1 cellular context compared by ENCODE assay signal in genomic region chr11:102451693-102452460, GRCh38.
TF ChIP-seq lines count a peak whose summit lies in the region.

No MANE protein-coding gene starts in this region.

TF ChIP-seq in GM12878, 131 proteins besides CTCF, POLR2A, EP300 and RAD21 (continued from another document and continues in another):
- TF ChIP-seq MEF2A (IDR thresholded peaks at IDR 0.05; ENCODE audit: insufficient read depth, low read depth, low read length) (no peak), SREBF2 (IDR thresholded peaks at IDR 0.05; ENCODE audit: low read length) (no peak), PAX5 (IDR thresholded peaks at IDR 0.05; ENCODE audit: borderline replicate concordance, low read depth, low read length) (no peak), CBX5 (IDR thresholded peaks at IDR 0.05; ENCODE audit: low read depth) (no peak), RCOR1 (conservative IDR thresholded peaks at IDR 0.05; ENCODE audit: low read depth, low read length) (peak; percentile 77; the same call in 1 of the 2 replicates), FOS (IDR thresholded peaks at IDR 0.05; ENCODE audit: borderline replicate concordance, extremely low read depth, insufficient read length) (no peak), GABPA (IDR thresholded peaks at IDR 0.05; ENCODE audit: low read depth) (no peak), EGR1 (IDR thresholded peaks at IDR 0.05; ENCODE audit: borderline replicate concordance in 1 of 2, low read depth in 2 of 2, low read length in 2 of 2) (peak in 1 of 2 experiments; percentile 40; a peak in 1 of 3 replicates), IKZF1 (conservative IDR thresholded peaks at IDR 0.05) (peak; percentile 39; the same call in 1 of the 2 replicates), GATAD2B (conservative IDR thresholded peaks at IDR 0.05; ENCODE audit: low read depth) (no peak), NFYA (IDR thresholded peaks at IDR 0.05; ENCODE audit: borderline replicate concordance, low read depth, low read length) (no peak), TCF7 (IDR thresholded peaks at IDR 0.05; ENCODE audit: borderline replicate concordance) (no peak), ETV6 (conservative IDR thresholded peaks at IDR 0.05 in 1 of 2, IDR thresholded peaks at IDR 0.05 in 1 of 2; ENCODE audit: borderline replicate concordance in 1 of 2, low read depth in 1 of 2) (peak in 1 of 2 experiments; percentile 52; a peak in 1 of 4 replicates), CHD2 (IDR thresholded peaks at IDR 0.05; ENCODE audit: borderline replicate concordance, low read depth, low read length) (peak; percentile 57; the same call in 1 of the 2 replicates), TARDBP (IDR thresholded peaks at IDR 0.05; ENCODE audit: borderline replicate concordance) (no peak), RFX5 (IDR thresholded peaks at IDR 0.05; ENCODE audit: low read depth, low read length) (no peak), JUNB (IDR thresholded peaks at IDR 0.05) (no peak), ZNF622 (IDR thresholded peaks at IDR 0.05) (no peak), CBFB (IDR thresholded peaks at IDR 0.05; ENCODE audit: low read depth) (no peak), STAT1 (conservative IDR thresholded peaks at IDR 0.05) (no peak), CBX3 (IDR thresholded peaks at IDR 0.05; ENCODE audit: borderline replicate concordance, low read depth) (no peak), SIX5 (IDR thresholded peaks at IDR 0.05; ENCODE audit: low read depth, low read length, severe bottlenecking) (no peak), SMAD5 (IDR thresholded peaks at IDR 0.05; ENCODE audit: low read depth) (no peak), BACH1 (IDR thresholded peaks at IDR 0.05; ENCODE audit: borderline replicate concordance) (0 out of 2 replicates have a peak, but pooled peaks have one; percentile 40), MEF2B (IDR thresholded peaks at IDR 0.05; ENCODE audit: partially characterized antibody, poor library complexity, severe bottlenecking) (no peak), ZNF384 (IDR thresholded peaks at IDR 0.05; ENCODE audit: borderline replicate concordance, low read depth, low read length) (no peak), NKRF (conservative IDR thresholded peaks at IDR 0.05) (peak; percentile 65), ATF7 (IDR thresholded peaks at IDR 0.05; ENCODE audit: low read depth) (0 out of 2 replicates have a peak, but pooled peaks have one; percentile 12), CREB1 (IDR thresholded peaks at IDR 0.05; ENCODE audit: low read depth) (peak; percentile 59; the same call in 1 of the 2 replicates), TCF3 (IDR thresholded peaks at IDR 0.05; ENCODE audit: borderline replicate concordance, insufficient read depth, low read depth, low read length) (peak; percentile 93), JUND (IDR thresholded peaks at IDR 0.05; ENCODE audit: low read depth, low read length) (no peak), KLF5 (IDR thresholded peaks at IDR 0.05; ENCODE audit: partially characterized antibody) (no peak), ZBTB33 (IDR thresholded peaks at IDR 0.05) (no peak), SPI1 (IDR thresholded peaks at IDR 0.05; ENCODE audit: borderline replicate concordance, insufficient read depth, low read depth, low read length) (no peak), SMARCA5 (IDR thresholded peaks at IDR 0.05) (peak; percentile 26; the same call in 1 of the 2 replicates), IKZF2 (IDR thresholded peaks at IDR 0.05) (no peak), SREBF1 (IDR thresholded peaks at IDR 0.05; ENCODE audit: low read length) (no peak), RELA (IDR thresholded peaks at IDR 0.05; ENCODE audit: borderline replicate concordance, partially characterized antibody) (no peak), SP1 (IDR thresholded peaks at IDR 0.05; ENCODE audit: low read depth, low read length) (no peak), FOXK2 (IDR thresholded peaks at IDR 0.05) (no peak; the same call in 1 of the 2 replicates)
- TF ChIP-seq, protein P1, sequence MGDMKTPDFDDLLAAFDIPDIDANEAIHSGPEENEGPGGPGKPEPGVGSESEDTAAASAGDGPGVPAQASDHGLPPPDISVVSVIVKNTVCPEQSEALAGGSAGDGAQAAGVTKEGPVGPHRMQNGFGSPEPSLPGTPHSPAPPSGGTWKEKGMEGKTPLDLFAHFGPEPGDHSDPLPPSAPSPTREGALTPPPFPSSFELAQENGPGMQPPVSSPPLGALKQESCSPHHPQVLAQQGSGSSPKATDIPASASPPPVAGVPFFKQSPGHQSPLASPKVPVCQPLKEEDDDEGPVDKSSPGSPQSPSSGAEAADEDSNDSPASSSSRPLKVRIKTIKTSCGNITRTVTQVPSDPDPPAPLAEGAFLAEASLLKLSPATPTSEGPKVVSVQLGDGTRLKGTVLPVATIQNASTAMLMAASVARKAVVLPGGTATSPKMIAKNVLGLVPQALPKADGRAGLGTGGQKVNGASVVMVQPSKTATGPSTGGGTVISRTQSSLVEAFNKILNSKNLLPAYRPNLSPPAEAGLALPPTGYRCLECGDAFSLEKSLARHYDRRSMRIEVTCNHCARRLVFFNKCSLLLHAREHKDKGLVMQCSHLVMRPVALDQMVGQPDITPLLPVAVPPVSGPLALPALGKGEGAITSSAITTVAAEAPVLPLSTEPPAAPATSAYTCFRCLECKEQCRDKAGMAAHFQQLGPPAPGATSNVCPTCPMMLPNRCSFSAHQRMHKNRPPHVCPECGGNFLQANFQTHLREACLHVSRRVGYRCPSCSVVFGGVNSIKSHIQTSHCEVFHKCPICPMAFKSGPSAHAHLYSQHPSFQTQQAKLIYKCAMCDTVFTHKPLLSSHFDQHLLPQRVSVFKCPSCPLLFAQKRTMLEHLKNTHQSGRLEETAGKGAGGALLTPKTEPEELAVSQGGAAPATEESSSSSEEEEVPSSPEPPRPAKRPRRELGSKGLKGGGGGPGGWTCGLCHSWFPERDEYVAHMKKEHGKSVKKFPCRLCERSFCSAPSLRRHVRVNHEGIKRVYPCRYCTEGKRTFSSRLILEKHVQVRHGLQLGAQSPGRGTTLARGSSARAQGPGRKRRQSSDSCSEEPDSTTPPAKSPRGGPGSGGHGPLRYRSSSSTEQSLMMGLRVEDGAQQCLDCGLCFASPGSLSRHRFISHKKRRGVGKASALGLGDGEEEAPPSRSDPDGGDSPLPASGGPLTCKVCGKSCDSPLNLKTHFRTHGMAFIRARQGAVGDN (IDR thresholded peaks at IDR 0.05) = peak; percentile 26; the same call in 1 of the 2 replicates
- TF ChIP-seq, protein P2, sequence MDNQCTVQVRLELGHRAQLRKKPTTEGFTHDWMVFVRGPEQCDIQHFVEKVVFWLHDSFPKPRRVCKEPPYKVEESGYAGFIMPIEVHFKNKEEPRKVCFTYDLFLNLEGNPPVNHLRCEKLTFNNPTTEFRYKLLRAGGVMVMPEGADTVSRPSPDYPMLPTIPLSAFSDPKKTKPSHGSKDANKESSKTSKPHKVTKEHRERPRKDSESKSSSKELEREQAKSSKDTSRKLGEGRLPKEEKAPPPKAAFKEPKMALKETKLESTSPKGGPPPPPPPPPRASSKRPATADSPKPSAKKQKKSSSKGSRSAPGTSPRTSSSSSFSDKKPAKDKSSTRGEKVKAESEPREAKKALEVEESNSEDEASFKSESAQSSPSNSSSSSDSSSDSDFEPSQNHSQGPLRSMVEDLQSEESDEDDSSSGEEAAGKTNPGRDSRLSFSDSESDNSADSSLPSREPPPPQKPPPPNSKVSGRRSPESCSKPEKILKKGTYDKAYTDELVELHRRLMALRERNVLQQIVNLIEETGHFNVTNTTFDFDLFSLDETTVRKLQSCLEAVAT (IDR thresholded peaks at IDR 0.05) = peak; percentile 33; the same call in 1 of the 2 replicates
- TF ChIP-seq, protein P3, sequence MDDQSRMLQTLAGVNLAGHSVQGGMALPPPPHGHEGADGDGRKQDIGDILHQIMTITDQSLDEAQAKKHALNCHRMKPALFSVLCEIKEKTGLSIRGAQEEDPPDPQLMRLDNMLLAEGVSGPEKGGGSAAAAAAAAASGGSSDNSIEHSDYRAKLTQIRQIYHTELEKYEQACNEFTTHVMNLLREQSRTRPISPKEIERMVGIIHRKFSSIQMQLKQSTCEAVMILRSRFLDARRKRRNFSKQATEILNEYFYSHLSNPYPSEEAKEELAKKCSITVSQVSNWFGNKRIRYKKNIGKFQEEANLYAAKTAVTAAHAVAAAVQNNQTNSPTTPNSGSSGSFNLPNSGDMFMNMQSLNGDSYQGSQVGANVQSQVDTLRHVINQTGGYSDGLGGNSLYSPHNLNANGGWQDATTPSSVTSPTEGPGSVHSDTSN (IDR thresholded peaks at IDR 0.05; ENCODE audit: insufficient replicate concordance, low read depth, low read length) = no peak
- TF ChIP-seq, protein P4, sequence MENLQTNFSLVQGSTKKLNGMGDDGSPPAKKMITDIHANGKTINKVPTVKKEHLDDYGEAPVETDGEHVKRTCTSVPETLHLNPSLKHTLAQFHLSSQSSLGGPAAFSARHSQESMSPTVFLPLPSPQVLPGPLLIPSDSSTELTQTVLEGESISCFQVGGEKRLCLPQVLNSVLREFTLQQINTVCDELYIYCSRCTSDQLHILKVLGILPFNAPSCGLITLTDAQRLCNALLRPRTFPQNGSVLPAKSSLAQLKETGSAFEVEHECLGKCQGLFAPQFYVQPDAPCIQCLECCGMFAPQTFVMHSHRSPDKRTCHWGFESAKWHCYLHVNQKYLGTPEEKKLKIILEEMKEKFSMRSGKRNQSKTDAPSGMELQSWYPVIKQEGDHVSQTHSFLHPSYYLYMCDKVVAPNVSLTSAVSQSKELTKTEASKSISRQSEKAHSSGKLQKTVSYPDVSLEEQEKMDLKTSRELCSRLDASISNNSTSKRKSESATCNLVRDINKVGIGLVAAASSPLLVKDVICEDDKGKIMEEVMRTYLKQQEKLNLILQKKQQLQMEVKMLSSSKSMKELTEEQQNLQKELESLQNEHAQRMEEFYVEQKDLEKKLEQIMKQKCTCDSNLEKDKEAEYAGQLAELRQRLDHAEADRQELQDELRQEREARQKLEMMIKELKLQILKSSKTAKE (IDR thresholded peaks at IDR 0.05; ENCODE audit: low read depth, poor library complexity, severe bottlenecking) = peak; percentile 46
- TF ChIP-seq, protein P5, sequence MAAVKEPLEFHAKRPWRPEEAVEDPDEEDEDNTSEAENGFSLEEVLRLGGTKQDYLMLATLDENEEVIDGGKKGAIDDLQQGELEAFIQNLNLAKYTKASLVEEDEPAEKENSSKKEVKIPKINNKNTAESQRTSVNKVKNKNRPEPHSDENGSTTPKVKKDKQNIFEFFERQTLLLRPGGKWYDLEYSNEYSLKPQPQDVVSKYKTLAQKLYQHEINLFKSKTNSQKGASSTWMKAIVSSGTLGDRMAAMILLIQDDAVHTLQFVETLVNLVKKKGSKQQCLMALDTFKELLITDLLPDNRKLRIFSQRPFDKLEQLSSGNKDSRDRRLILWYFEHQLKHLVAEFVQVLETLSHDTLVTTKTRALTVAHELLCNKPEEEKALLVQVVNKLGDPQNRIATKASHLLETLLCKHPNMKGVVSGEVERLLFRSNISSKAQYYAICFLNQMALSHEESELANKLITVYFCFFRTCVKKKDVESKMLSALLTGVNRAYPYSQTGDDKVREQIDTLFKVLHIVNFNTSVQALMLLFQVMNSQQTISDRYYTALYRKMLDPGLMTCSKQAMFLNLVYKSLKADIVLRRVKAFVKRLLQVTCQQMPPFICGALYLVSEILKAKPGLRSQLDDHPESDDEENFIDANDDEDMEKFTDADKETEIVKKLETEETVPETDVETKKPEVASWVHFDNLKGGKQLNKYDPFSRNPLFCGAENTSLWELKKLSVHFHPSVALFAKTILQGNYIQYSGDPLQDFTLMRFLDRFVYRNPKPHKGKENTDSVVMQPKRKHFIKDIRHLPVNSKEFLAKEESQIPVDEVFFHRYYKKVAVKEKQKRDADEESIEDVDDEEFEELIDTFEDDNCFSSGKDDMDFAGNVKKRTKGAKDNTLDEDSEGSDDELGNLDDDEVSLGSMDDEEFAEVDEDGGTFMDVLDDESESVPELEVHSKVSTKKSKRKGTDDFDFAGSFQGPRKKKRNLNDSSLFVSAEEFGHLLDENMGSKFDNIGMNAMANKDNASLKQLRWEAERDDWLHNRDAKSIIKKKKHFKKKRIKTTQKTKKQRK (IDR thresholded peaks at IDR 0.05; ENCODE audit: low read depth, low read length) = no peak
- TF ChIP-seq, protein P6, sequence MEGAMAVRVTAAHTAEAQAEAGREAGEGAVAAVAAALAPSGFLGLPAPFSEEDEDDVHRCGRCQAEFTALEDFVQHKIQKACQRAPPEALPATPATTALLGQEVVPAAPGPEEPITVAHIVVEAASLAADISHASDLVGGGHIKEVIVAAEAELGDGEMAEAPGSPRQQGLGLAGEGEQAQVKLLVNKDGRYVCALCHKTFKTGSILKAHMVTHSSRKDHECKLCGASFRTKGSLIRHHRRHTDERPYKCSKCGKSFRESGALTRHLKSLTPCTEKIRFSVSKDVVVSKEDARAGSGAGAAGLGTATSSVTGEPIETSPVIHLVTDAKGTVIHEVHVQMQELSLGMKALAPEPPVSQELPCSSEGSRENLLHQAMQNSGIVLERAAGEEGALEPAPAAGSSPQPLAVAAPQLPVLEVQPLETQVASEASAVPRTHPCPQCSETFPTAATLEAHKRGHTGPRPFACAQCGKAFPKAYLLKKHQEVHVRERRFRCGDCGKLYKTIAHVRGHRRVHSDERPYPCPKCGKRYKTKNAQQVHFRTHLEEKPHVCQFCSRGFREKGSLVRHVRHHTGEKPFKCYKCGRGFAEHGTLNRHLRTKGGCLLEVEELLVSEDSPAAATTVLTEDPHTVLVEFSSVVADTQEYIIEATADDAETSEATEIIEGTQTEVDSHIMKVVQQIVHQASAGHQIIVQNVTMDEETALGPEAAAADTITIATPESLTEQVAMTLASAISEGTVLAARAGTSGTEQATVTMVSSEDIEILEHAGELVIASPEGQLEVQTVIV (IDR thresholded peaks at IDR 0.05; ENCODE audit: borderline replicate concordance, partially characterized antibody) = no peak
